In genomic region chr11:75576445-75577049, GRCh38 we compare ENCODE assay signal across 9 cellular contexts. TPM values are rescaled to one million over a fixed set of nuclear protein-coding genes. Genes with fewer than 3 reads are reported as not detected.
A peak's percentile ranks its signal among the peaks of the same experiment; 100 is the strongest.
DNase-seq lines count a peak whose midpoint lies in the region; ATAC-seq and TF ChIP-seq lines count a peak whose summit lies in the region.
"Had no signal": no experiment of that assay in that cellular context is flagged by ENCODE, and none has a peak within 500 bp of the region (broad histone marks: within the 10 kb centered on the region; RNA-seq: fewer than 3 reads in every experiment).

No MANE protein-coding gene starts in this region.

- TF ChIP-seq CTCF in mammary epithelial cell (conservative IDR thresholded peaks at IDR 0.05 in 1 of 2, IDR thresholded peaks at IDR 0.05 in 1 of 2; ENCODE audit: extremely low read depth in 1 of 2, insufficient read depth in 1 of 2, low read depth in 1 of 2, low read length in 2 of 2) (no peak), fibroblast of the aortic adventitia (IDR thresholded peaks at IDR 0.05; ENCODE audit: insufficient read depth, low read length) (no peak), stomach (IDR thresholded peaks at IDR 0.05) (no peak)

- H3K4me2 ChIP-seq in mammary epithelial cell (ENCODE audit: insufficient read depth, low read depth, low read length), result no peak overlapping the region

- H3K9ac ChIP-seq in mammary epithelial cell (ENCODE audit: insufficient read depth, low read length), result no peak overlapping the region

- TF ChIP-seq EP300 in stomach (IDR thresholded peaks at IDR 0.05), result no peak

- H3K4me3 ChIP-seq in mammary epithelial cell (replicated peaks in 1 of 3; ENCODE audit: insufficient read depth in 1 of 3, low read depth in 2 of 3, low read length in 3 of 3) (no peak overlapping the region), fibroblast of the aortic adventitia (ENCODE audit: low read depth, low read length) (no peak overlapping the region), stomach (no peak overlapping the region)
- H3K4me3 ChIP-seq: SK-N-MC had no signal

- no peaks in the 10 kb centered on the region for H3K9me3 ChIP-seq in mammary epithelial cell (replicated peaks; ENCODE audit: insufficient read depth, low read length)
- no peaks in the 10 kb centered on the region for H3K9me3 ChIP-seq in stomach

- TF ChIP-seq POLR2A in stomach (IDR thresholded peaks at IDR 0.05), result no peak

- 40% methylated on average over 12 of the region's 12 CpGs for WGBS in mammary epithelial cell (ENCODE audit: low coverage, missing lambda C conversion rate)
- WGBS in stomach, 5 donors, result 19 to 29% (median 21%) methylated on average over 12 of the region's 12 CpGs

- H3K27ac ChIP-seq in mammary epithelial cell (ENCODE audit: insufficient read depth, low read depth, low read length), result no peak overlapping the region
- H3K27ac ChIP-seq in stomach, result peak overlapping the region in 3 of 5 donors; percentile 5 to 51 (median 38)
- H3K27ac ChIP-seq: SK-N-MC had no signal

- H3K36me3 ChIP-seq in mammary epithelial cell (ENCODE audit: insufficient read depth, low read length) (peaks cover 3% of the 10 kb centered on the region), stomach (peaks cover 20 to 30% (median 24%) of the 10 kb centered on the region in 4 donors)

- H3K4me1 ChIP-seq in mammary epithelial cell (ENCODE audit: insufficient read depth, low read length) (no peaks in the 10 kb centered on the region), stomach (peaks cover 0 to 25% (median 14%) of the 10 kb centered on the region in 4 donors)

- H3K27me3 ChIP-seq in mammary epithelial cell (ENCODE audit: insufficient read depth, low read length) (no peaks in the 10 kb centered on the region), stomach (no peaks in the 10 kb centered on the region)

- CTCF ChIA-PET in mammary epithelial cell (lab: Charles Lee; ENCODE audit: low non-redundant PET), result interaction anchor here (0.6 kb wide), 1 partner anchor 28 kb away, joined by 3 read pairs; no protein-coding TSS in a partner anchor

- peak; percentile 76 to 93 for DNase-seq in T47D (ENCODE audit: low read depth in 1 of 2, low spot score in 1 of 2)
- DNase-seq in mammary epithelial cell, result no peak
- DNase-seq in OCI-M1 (lab: John Stamatoyannopoulos, UW), result peak; percentile 99
- DNase-seq in fibroblast of the aortic adventitia (ENCODE audit: low read depth), result peak; percentile 65
- peak; percentile 48 for DNase-seq in stomach
- DNase-seq in NCI-H128 (lab: John Stamatoyannopoulos, UW; ENCODE audit: unreplicated experiment), result no peak
- DNase-seq in NCI-H526 (lab: John Stamatoyannopoulos, UW), result no peak

- dilution Hi-C loops in mammary epithelial cell (cut with HindIII; ENCODE audit: low sequenced_read_pairs), result no loop called here

- H3K79me2 ChIP-seq in mammary epithelial cell (ENCODE audit: insufficient read depth, low read length), result no peaks in the 10 kb centered on the region

- intact Hi-C loops in mammary epithelial cell (cut with micrococcal nuclease) (loop anchor here (1.0 kb wide), 1 partner anchor 29 kb away; no protein-coding TSS in a partner anchor), stomach (cut with DNase I; ENCODE audit: low total_unique reads) (no loop called here)

- no peak for ATAC-seq in HG03097 (IDR thresholded peaks at IDR 0.05; ENCODE audit: low FRiP score, unreplicated experiment)

- H2AFZ ChIP-seq in mammary epithelial cell (ENCODE audit: low read depth, low read length), result no peak overlapping the region

- no peaks in the 10 kb centered on the region for H4K20me1 ChIP-seq in mammary epithelial cell (ENCODE audit: insufficient read depth, low read length)

- in situ Hi-C loops in T47D (cut with HindIII; ENCODE audit: low pct_unique_long_range_greater_than_20kb, low sequenced_read_pairs), result no loop called here
- in situ Hi-C loops in mammary epithelial cell (cut with MboI; ENCODE audit: low sequenced_read_pairs in 2 of 2), result no loop called here

- BruUV-seq in mammary epithelial cell (replicated peaks; lab: Mats Ljungman, UMichigan), result no TSS peak

RNA-seq across cellular contexts. Expression of gene SERPINH1, which starts 14.5 kb away (rescaled TPM):
- total RNA-seq in mammary epithelial cell, result 100 to 1,000 TPM in 1 of 2 donors, 10 to 100 TPM in 1; 32.5 to 519 TPM
- polyA plus RNA-seq in mammary epithelial cell, result 136 TPM
- 118 TPM for polyA minus RNA-seq in mammary epithelial cell
- total RNA-seq in fibroblast of the aortic adventitia (ENCODE audit: low replicate concordance), result 374 and 497 TPM in 2 replicates
- 100 to 1,000 TPM in 2 of 5 donors, 10 to 100 TPM in 3; 46.6 to 297 (median 81.0) TPM for total RNA-seq in stomach
- polyA plus RNA-seq in stomach, result 10 to 100 TPM; 15.4 to 46.0 (median 39.0) TPM

RNA-seq across cellular contexts. Expression of gene GDPD5, which starts 50.8 kb away (rescaled TPM):
- 10 to 100 TPM in 1 of 2 donors, 1 to 10 TPM in 1; 9.5 to 13.3 TPM for total RNA-seq in mammary epithelial cell
- polyA plus RNA-seq in mammary epithelial cell, result 4.4 TPM
- 5.9 TPM for polyA minus RNA-seq in mammary epithelial cell
- 5.3 and 12.4 TPM in 2 replicates for total RNA-seq in fibroblast of the aortic adventitia (ENCODE audit: low replicate concordance)
- total RNA-seq in stomach, result 10 to 100 TPM in 2 of 5 donors, 1 to 10 TPM in 2, under 1 TPM in 1; 0.58 to 57.6 (median 5.9) TPM
- polyA plus RNA-seq in stomach, result 1 to 10 TPM; 3.4 to 6.6 (median 3.9) TPM

Comparison
In these comparisons a context has a peak if more than half of its experiments do, and no peak if none do; other contexts are left out.
1. DNase-seq: peak in T47D (2 of 2), OCI-M1 (single experiment), fibroblast of the aortic adventitia (single experiment) and stomach (single experiment); none in mammary epithelial cell (single experiment), NCI-H128 (single experiment) and NCI-H526 (0 of 2).